20 cellular contexts compared by ENCODE assay signal in the genomic region with DNA sequence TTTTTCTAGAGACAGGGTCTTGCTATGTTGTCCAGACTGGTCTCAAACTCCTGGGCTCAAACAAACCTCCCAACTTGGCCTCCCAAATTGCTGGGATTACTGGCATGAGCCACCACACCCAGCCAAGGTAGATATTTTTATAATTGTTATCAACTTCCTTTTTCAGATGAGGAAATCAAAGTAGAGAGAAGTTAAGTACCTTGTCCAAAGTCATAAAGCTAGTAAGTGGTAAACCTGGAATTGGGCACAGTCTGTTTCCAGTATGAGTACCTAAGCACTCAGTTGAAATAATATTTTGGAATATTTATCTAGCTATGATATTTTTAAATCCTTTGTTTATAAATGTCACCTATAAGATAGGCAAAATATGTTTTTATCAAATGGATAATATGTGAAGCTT.
"Had no signal": no experiment of that assay in that cellular context is flagged by ENCODE, and none has a peak within 500 bp of the region (broad histone marks: within the 10 kb centered on the region; RNA-seq: fewer than 3 reads in every experiment).

No MANE protein-coding gene starts in this region.

- H3K9me3 ChIP-seq: breast epithelium had no signal

- H3K27me3 Mint-ChIP-seq: activated CD4-positive, alpha-beta T cell treated with anti-CD3 and anti-CD28 coated beads, Interleukin-2, amount 10 ng/mL, durations not matched to agents 7 days and 5 days; activated CD8-positive, alpha-beta T cell treated with anti-CD3 and anti-CD28 coated beads for 36 hours; activated naive CD8-positive, alpha-beta T cell treated with anti-CD3 and anti-CD28 coated beads, Interleukin-2, amount 10 ng/mL, durations not matched to agents 7 days and 5 days had no signal

- H2AFZ ChIP-seq: PC-9 had no signal

- H3K27ac Mint-ChIP-seq: activated CD4-positive, alpha-beta T cell treated with anti-CD3 and anti-CD28 coated beads, Interleukin-2, amount 10 ng/mL, durations not matched to agents 7 days and 5 days; activated naive CD8-positive, alpha-beta T cell treated with anti-CD3 and anti-CD28 coated beads, Interleukin-2, amount 10 ng/mL, durations not matched to agents 7 days and 5 days; activated T-helper 1 cell treated with anti-CD3 and anti-CD28 coated beads, Interleukin-12 subunit alpha, Interleukin-12 subunit beta, Interleukin-2, Interleukin-4 antibody, amounts not matched to agents 30 ng/mL and 10 ng/mL and 1 ng/mL, durations not matched to agents 14 hours and 24 hours and 36 hours; T-helper 1 cell treated with Interleukin-12 subunit alpha and Interleukin-12 subunit beta and Interleukin-4 antibody, amounts not matched to agents 30 μg/mL and 1 μg/mL, for 36 hours had no signal

- H3K4me2 ChIP-seq: PC-9 had no signal

- H3K4me1 ChIP-seq: breast epithelium had no signal

- H3K36me3 ChIP-seq: breast epithelium had no signal

- H3K4me3 Mint-ChIP-seq: activated CD4-positive, alpha-beta T cell treated with anti-CD3 and anti-CD28 coated beads, Interleukin-2, amount 10 ng/mL, durations not matched to agents 7 days and 5 days; activated CD8-positive, alpha-beta T cell treated with anti-CD3 and anti-CD28 coated beads for 36 hours; activated naive CD8-positive, alpha-beta T cell treated with anti-CD3 and anti-CD28 coated beads, Interleukin-2, amount 10 ng/mL, durations not matched to agents 7 days and 5 days; activated T-helper 1 cell treated with anti-CD3 and anti-CD28 coated beads, Interleukin-12 subunit alpha, Interleukin-12 subunit beta, Interleukin-2, Interleukin-4 antibody, amounts not matched to agents 30 ng/mL and 10 ng/mL and 1 ng/mL, durations not matched to agents 14 hours and 24 hours and 36 hours; T-helper 1 cell treated with Interleukin-12 subunit alpha and Interleukin-12 subunit beta and Interleukin-4 antibody, amounts not matched to agents 30 μg/mL and 1 μg/mL, for 36 hours had no signal

- H3K27ac ChIP-seq: breast epithelium, PC-9 had no signal

- H3K9me3 Mint-ChIP-seq: activated CD4-positive, alpha-beta T cell treated with anti-CD3 and anti-CD28 coated beads, Interleukin-2, amount 10 ng/mL, durations not matched to agents 7 days and 5 days; activated CD8-positive, alpha-beta T cell treated with anti-CD3 and anti-CD28 coated beads for 36 hours; activated naive CD8-positive, alpha-beta T cell treated with anti-CD3 and anti-CD28 coated beads, Interleukin-2, amount 10 ng/mL, durations not matched to agents 7 days and 5 days; activated T-helper 1 cell treated with anti-CD3 and anti-CD28 coated beads, Interleukin-12 subunit alpha, Interleukin-12 subunit beta, Interleukin-2, Interleukin-4 antibody, amounts not matched to agents 30 ng/mL and 10 ng/mL and 1 ng/mL, durations not matched to agents 14 hours and 24 hours and 36 hours; T-helper 1 cell treated with Interleukin-12 subunit alpha and Interleukin-12 subunit beta and Interleukin-4 antibody, amounts not matched to agents 30 μg/mL and 1 μg/mL, for 36 hours had no signal

- H3K27me3 ChIP-seq: breast epithelium had no signal

- DNase-seq: activated CD4-positive, alpha-beta T cell treated with anti-CD3 and anti-CD28 coated beads, Interleukin-2, amount 10 ng/mL, durations not matched to agents 7 days and 5 days; activated CD4-positive, CD25-positive, alpha-beta regulatory T cell treated with anti-CD3 and anti-CD28 coated beads, Interleukin-2, amount 50 U/mL, for 72 hours; activated CD8-positive, alpha-beta memory T cell treated with anti-CD3 and anti-CD28 coated beads, Interleukin-2, amount 50 U/mL, for 4 hours; activated naive CD8-positive, alpha-beta T cell treated with anti-CD3 and anti-CD28 coated beads, Interleukin-2, amount 10 ng/mL, durations not matched to agents 7 days and 5 days; aorta; central memory CD4-positive, alpha-beta T cell; Karpas-422; MM.1S; NCI-H1105; NCI-H1436; NCI-H1694 treated with DMSO at 0.1 percent for 48 hours; NCI-H2029 treated with DMSO at 0.1 percent for 48 hours; NCI-H510A treated with DMSO at 0.1 percent for 48 hours; NCI-H69; PC-9; SHP77 treated with DMSO at 0.1 percent for 48 hours had no signal

- H3K4me1 Mint-ChIP-seq: activated CD4-positive, alpha-beta T cell treated with anti-CD3 and anti-CD28 coated beads, Interleukin-2, amount 10 ng/mL, durations not matched to agents 7 days and 5 days had no signal

- H3K4me3 ChIP-seq: breast epithelium, PC-9 had no signal
